ENCODE assay signal across 16 cellular contexts in genomic region chr11:23932485-23932898, GRCh38.
DNase-seq lines count a peak whose midpoint lies in the region; ATAC-seq and TF ChIP-seq lines count a peak whose summit lies in the region.
"Had no signal": no experiment of that assay in that cellular context is flagged by ENCODE, and none has a peak within 500 bp of the region (broad histone marks: within the 10 kb centered on the region; RNA-seq: fewer than 3 reads in every experiment).

No MANE protein-coding gene starts in this region.

- H3K9ac ChIP-seq in PC-3 (ENCODE audit: low read length), result no peak overlapping the region

- H3K4me3 ChIP-seq in PC-3 (ENCODE audit: low read length) (no peak overlapping the region), epithelial cell of esophagus (ENCODE audit: low read length) (no peak overlapping the region), neuron (ENCODE audit: low read length) (no peak overlapping the region)
- H3K4me3 ChIP-seq: testis had no signal

- H3F3A ChIP-seq in PC-3 (ENCODE audit: low read length, unreplicated experiment), result no peaks in the 10 kb centered on the region

- no peak overlapping the region for H2AFZ ChIP-seq in PC-3 (ENCODE audit: low read length)
- H2AFZ ChIP-seq in neuron (ENCODE audit: low read depth, low read length), result peak overlapping the region; percentile 63

- peak; percentile 69 for ATAC-seq in PC-3
- ATAC-seq: activated CD4-positive, alpha-beta T cell treated with anti-CD3 and anti-CD28 coated beads for 36 hours; activated naive CD4-positive, alpha-beta T cell treated with anti-CD3 and anti-CD28 coated beads, Interleukin-2, amount 50 U/mL, for 72 hours had no signal

- H3K27me3 ChIP-seq in PC-3 (ENCODE audit: low read length) (no peaks in the 10 kb centered on the region), neuron (ENCODE audit: insufficient read depth, low read length) (no peaks in the 10 kb centered on the region)
- H3K27me3 ChIP-seq: testis had no signal

- intact Hi-C loops in PC-3 (cut with micrococcal nuclease), result no loop called here

- CTCF ChIA-PET in PC-3 (lab: Charles Lee), result no interaction called here

- no peak for TF ChIP-seq CTCF in PC-3 (conservative IDR thresholded peaks at IDR 0.05; ENCODE audit: low read depth, low read length)
- no peak for TF ChIP-seq CTCF in epithelial cell of esophagus (IDR thresholded peaks at IDR 0.05; ENCODE audit: insufficient read depth, low read depth, low read length, missing control alignments)
- TF ChIP-seq CTCF in GM10266 (IDR thresholded peaks at IDR 0.05; ENCODE audit: control insufficient read depth, insufficient read depth, low read depth, missing control alignments), result no peak

- H4K20me1 ChIP-seq in PC-3 (ENCODE audit: low read length), result no peaks in the 10 kb centered on the region

- H3K4me1 ChIP-seq in PC-3 (ENCODE audit: insufficient read depth, low read length), result peaks cover 6% of the 10 kb centered on the region; the same call in 1 of the 2 replicates
- H3K4me1 ChIP-seq in neuron (ENCODE audit: insufficient read depth, low read length), result peaks cover 13% of the 10 kb centered on the region
- H3K4me1 ChIP-seq: testis had no signal

- no peaks in the 10 kb centered on the region for H3K9me2 ChIP-seq in PC-3 (replicated peaks; ENCODE audit: low read length)

- H3K4me2 ChIP-seq in PC-3 (ENCODE audit: low read length), result no peak overlapping the region

- peak; percentile 11 for DNase-seq in EL
- DNase-seq in PC-3, result peak; percentile 4
- peak; percentile 2 for DNase-seq in epithelial cell of esophagus (ENCODE audit: low read depth)
- no peak for DNase-seq in stimulated activated CD4-positive, alpha-beta T cell treated with anti-CD3 and anti-CD28 coated beads, Interleukin-12 subunit alpha, Interleukin-12 subunit beta, amount 100 ng/mL, for 4 hours
- DNase-seq in GM10266 (ENCODE audit: extremely low spot score), result no peak
- DNase-seq in NCI-H2029 (lab: John Stamatoyannopoulos, UW), result no peak
- DNase-seq in activated naive CD4-positive, alpha-beta T cell treated with Interleukin-2 at 50 U/mL for 16 hours, result no peak
- DNase-seq: activated CD4-positive, alpha-beta T cell treated with anti-CD3 and anti-CD28 coated beads for 36 hours; Caco-2; naive B cell; NCI-H2107; RPMI8226; stimulated activated CD4-positive, alpha-beta T cell treated with anti-CD3 and anti-CD28 coated beads, Interleukin-1b, Interleukin-23, amount 100 ng/mL, for 48 hours; testis had no signal

- H3K79me2 ChIP-seq in PC-3 (ENCODE audit: low read length), result no peaks in the 10 kb centered on the region

- H3K27ac ChIP-seq in PC-3 (ENCODE audit: low read length), result no peak overlapping the region
- H3K27ac ChIP-seq: testis had no signal

- BruUV-seq in PC-3 (replicated peaks; lab: Mats Ljungman, UMichigan), result no TSS peak

- H3K9me3 ChIP-seq in PC-3 (ENCODE audit: low read length) (no peaks in the 10 kb centered on the region), neuron (ENCODE audit: low read length) (no peaks in the 10 kb centered on the region)
- H3K9me3 ChIP-seq: testis had no signal

- no peaks in the 10 kb centered on the region for H3K36me3 ChIP-seq in PC-3 (ENCODE audit: low read depth, low read length)
- no peaks in the 10 kb centered on the region for H3K36me3 ChIP-seq in neuron (ENCODE audit: insufficient read depth, low read length)

- POLR2A ChIA-PET in PC-3 (lab: Charles Lee; ENCODE audit: unreplicated experiment), result no interaction called here

Comparison
In these comparisons a context has a peak if more than half of its experiments do, and no peak if none do; other contexts are left out.
1. DNase-seq: peak in EL (single experiment), PC-3 (single experiment) and epithelial cell of esophagus (single experiment); none in stimulated activated CD4-positive, alpha-beta T cell treated with anti-CD3 and anti-CD28 coated beads, Interleukin-12 subunit alpha, Interleukin-12 subunit beta, amount 100 ng/mL, for 4 hours (single experiment), GM10266 (single experiment), NCI-H2029 (single experiment) and activated naive CD4-positive, alpha-beta T cell treated with Interleukin-2 at 50 U/mL for 16 hours (single experiment).